In the genomic region with DNA sequence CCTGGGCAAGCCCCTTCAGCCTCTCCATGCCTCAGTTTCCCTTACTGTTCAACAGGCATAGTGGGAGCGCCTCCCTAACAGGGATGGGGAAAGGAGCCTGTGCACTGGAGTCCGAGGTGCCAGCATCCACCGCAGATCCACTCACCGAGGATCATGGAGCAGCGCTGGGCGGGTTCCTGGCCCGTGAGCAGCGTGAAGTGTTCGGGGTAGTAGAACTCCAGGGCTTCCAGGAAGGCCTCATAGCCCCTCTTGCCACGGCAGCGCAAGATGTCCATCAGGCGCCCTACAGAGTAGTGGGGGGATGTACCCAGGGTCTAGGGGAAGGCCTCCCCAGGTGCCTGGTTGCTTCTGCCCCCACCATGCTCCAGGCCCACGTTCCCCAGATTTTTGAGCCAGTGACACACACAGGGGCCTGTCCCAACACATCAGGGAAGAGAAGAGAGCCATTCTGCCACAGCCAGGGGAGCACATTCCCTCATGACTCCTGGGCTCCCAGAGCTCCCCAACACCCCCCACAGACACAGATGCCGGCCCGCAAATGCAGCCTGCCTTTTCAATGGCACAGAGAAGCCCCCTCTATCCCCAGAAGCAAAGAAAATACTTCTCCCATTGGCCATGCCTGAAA, we compare ENCODE assay signal across 10 cellular contexts. TPM values are rescaled to one million over a fixed set of nuclear protein-coding genes. Genes with fewer than 3 reads are reported as not detected.
DNase-seq lines count a peak whose midpoint lies in the region; ATAC-seq and TF ChIP-seq lines count a peak whose summit lies in the region.
"Had no signal": no experiment of that assay in that cellular context is flagged by ENCODE, and none has a peak within 500 bp of the region (broad histone marks: within the 10 kb centered on the region; RNA-seq: fewer than 3 reads in every experiment).

No MANE protein-coding gene starts in this region.

- intact Hi-C loops in HCT116 (cut with micrococcal nuclease), result no loop called here
- intact Hi-C loops in activated T-helper 1 cell treated with anti-CD3 and anti-CD28 coated beads, Interleukin-12 subunit alpha, Interleukin-12 subunit beta, Interleukin-2, Interleukin-4 antibody, amounts not matched to agents 30 ng/mL and 10 ng/mL and 1 ng/mL, durations not matched to agents 14 hours and 24 hours and 36 hours (cut with micrococcal nuclease), result no loop called here

- peak overlapping the region; percentile 81 for H3K9ac ChIP-seq in HCT116 (ENCODE audit: low read length)
- H3K9ac ChIP-seq in rectal smooth muscle tissue (ENCODE audit: low read length), result no peak overlapping the region

- no peaks in the 10 kb centered on the region for H3K9me2 ChIP-seq in HCT116 (ENCODE audit: insufficient read depth)

- H3K4me2 ChIP-seq in HCT116 (ENCODE audit: low read length), result peak overlapping the region; percentile 74

- no peak for ATAC-seq in HCT116
- peak; percentile 72 for ATAC-seq in foreskin keratinocyte
- no peak for ATAC-seq in GM21528 (IDR thresholded peaks at IDR 0.05; ENCODE audit: low FRiP score, unreplicated experiment)
- ATAC-seq in HG02840 (IDR thresholded peaks at IDR 0.05; ENCODE audit: low FRiP score, unreplicated experiment), result no peak

- no peak overlapping the region for H2AFZ ChIP-seq in HCT116 (ENCODE audit: low read depth, low read length, poor library complexity, severe bottlenecking)

- CTCF ChIA-PET in HCT116 (lab: Charles Lee), result no interaction called here

- no peaks in the 10 kb centered on the region for H4K20me1 ChIP-seq in HCT116 (ENCODE audit: insufficient read depth)

- no peak for DNase-seq in HCT116 (ENCODE audit: low read depth, low spot score)
- no peak for DNase-seq in activated T-helper 1 cell treated with anti-CD3 and anti-CD28 coated beads, Interleukin-12 subunit alpha, Interleukin-12 subunit beta, Interleukin-2, Interleukin-4 antibody, amounts not matched to agents 30 ng/mL and 10 ng/mL and 1 ng/mL, durations not matched to agents 14 hours and 24 hours and 36 hours (ENCODE audit: low spot score)
- DNase-seq in foreskin keratinocyte, result peak; percentile 62 to 76
- DNase-seq in NCI-H1694 treated with DMSO at 0.1 percent for 48 hours (lab: John Stamatoyannopoulos, UW), result no peak
- no peak for DNase-seq in pons (ENCODE audit: low spot score)
- DNase-seq: KG1, OCI-M1 had no signal

- no peak for TF ChIP-seq POLR2A in HCT116 (IDR thresholded peaks at IDR 0.05; ENCODE audit: borderline replicate concordance, extremely low read depth, insufficient read depth, insufficient read length)

- H3K4me3 ChIP-seq in HCT116 (replicated peaks in 1 of 2; ENCODE audit: low read depth in 1 of 2, low read length in 2 of 2) (peak overlapping the region; percentile 69 to 89), rectal smooth muscle tissue (ENCODE audit: low read length) (peak overlapping the region; percentile 69)

- no peak overlapping the region for H3K27ac Mint-ChIP-seq in activated T-helper 1 cell treated with anti-CD3 and anti-CD28 coated beads, Interleukin-12 subunit alpha, Interleukin-12 subunit beta, Interleukin-2, Interleukin-4 antibody, amounts not matched to agents 30 ng/mL and 10 ng/mL and 1 ng/mL, durations not matched to agents 14 hours and 24 hours and 36 hours

- peaks cover 34% of the 10 kb centered on the region for H3K79me2 ChIP-seq in HCT116 (ENCODE audit: insufficient read depth, low read length)

- H3K27ac ChIP-seq in HCT116 (ENCODE audit: low read depth, low read length), result peak overlapping the region; percentile 68
- peak overlapping the region; percentile 96 for H3K27ac ChIP-seq in foreskin keratinocyte
- H3K27ac ChIP-seq in rectal smooth muscle tissue (ENCODE audit: low read depth, low read length), result no peak overlapping the region

- no peaks in the 10 kb centered on the region for H3K9me3 Mint-ChIP-seq in activated T-helper 1 cell treated with anti-CD3 and anti-CD28 coated beads, Interleukin-12 subunit alpha, Interleukin-12 subunit beta, Interleukin-2, Interleukin-4 antibody, amounts not matched to agents 30 ng/mL and 10 ng/mL and 1 ng/mL, durations not matched to agents 14 hours and 24 hours and 36 hours

- H3K27me3 ChIP-seq in HCT116 (ENCODE audit: insufficient read depth, low read length) (no peaks in the 10 kb centered on the region), foreskin keratinocyte (no peaks in the 10 kb centered on the region), rectal smooth muscle tissue (ENCODE audit: control insufficient read depth, insufficient read depth, low read length) (peaks cover 4% of the 10 kb centered on the region)

- RAD21 ChIA-PET in HCT116 (lab: Charles Lee; ENCODE audit: low non-redundant PET in 1 of 2, low total read pairs in 2 of 2, uncharacterized antibody in 2 of 2, unreplicated experiment in 2 of 2), result no interaction called here

- TF ChIP-seq CTCF in HCT116 (IDR thresholded peaks at IDR 0.05 in 2 of 3, conservative IDR thresholded peaks at IDR 0.05 in 1 of 3; ENCODE audit: borderline replicate concordance in 1 of 3, insufficient read depth in 1 of 3, low read depth in 2 of 3, low read length in 2 of 3), result no peak
- TF ChIP-seq CTCF in foreskin keratinocyte (conservative IDR thresholded peaks at IDR 0.05), result no peak

- no peak for TF ChIP-seq RAD21 in HCT116 (IDR thresholded peaks at IDR 0.05; ENCODE audit: low read depth)

- POLR2A ChIA-PET in HCT116 (lab: Charles Lee), result no interaction called here

- TSS peak; percentile 26 for BruUV-seq in HCT116 (replicated peaks; lab: Mats Ljungman, UMichigan)

- peak overlapping the region; percentile 67 for H3K4me3 Mint-ChIP-seq in activated T-helper 1 cell treated with anti-CD3 and anti-CD28 coated beads, Interleukin-12 subunit alpha, Interleukin-12 subunit beta, Interleukin-2, Interleukin-4 antibody, amounts not matched to agents 30 ng/mL and 10 ng/mL and 1 ng/mL, durations not matched to agents 14 hours and 24 hours and 36 hours

- H3K4me1 Mint-ChIP-seq in activated T-helper 1 cell treated with anti-CD3 and anti-CD28 coated beads, Interleukin-12 subunit alpha, Interleukin-12 subunit beta, Interleukin-2, Interleukin-4 antibody, amounts not matched to agents 30 ng/mL and 10 ng/mL and 1 ng/mL, durations not matched to agents 14 hours and 24 hours and 36 hours (ENCODE audit: low read depth), result no peaks in the 10 kb centered on the region

- H3K4me1 ChIP-seq in HCT116 (ENCODE audit: control insufficient read depth in 1 of 2, insufficient read depth in 2 of 2, low read length in 2 of 2), result peaks cover 13 to 52% of the 10 kb centered on the region in 2 experiments
- H3K4me1 ChIP-seq in foreskin keratinocyte, result peaks cover 20% of the 10 kb centered on the region
- H3K4me1 ChIP-seq in rectal smooth muscle tissue (ENCODE audit: control insufficient read depth, insufficient read depth, low read length), result no peaks in the 10 kb centered on the region

- H3K36me3 ChIP-seq in HCT116 (ENCODE audit: control insufficient read depth in 1 of 2, insufficient read depth in 2 of 2, low read length in 2 of 2) (peaks cover 4 to 25% of the 10 kb centered on the region in 2 experiments; a peak in 3 of 4 replicates), rectal smooth muscle tissue (ENCODE audit: control insufficient read depth, insufficient read depth, low read length) (no peaks in the 10 kb centered on the region)

- H3K36me3 Mint-ChIP-seq in activated T-helper 1 cell treated with anti-CD3 and anti-CD28 coated beads, Interleukin-12 subunit alpha, Interleukin-12 subunit beta, Interleukin-2, Interleukin-4 antibody, amounts not matched to agents 30 ng/mL and 10 ng/mL and 1 ng/mL, durations not matched to agents 14 hours and 24 hours and 36 hours (ENCODE audit: low read depth), result no peaks in the 10 kb centered on the region

- H3K9me3 ChIP-seq in HCT116 (ENCODE audit: control insufficient read depth in 1 of 2, insufficient read depth in 1 of 2, low read depth in 1 of 2, low read length in 2 of 2), result no peaks in the 10 kb centered on the region

- H3K27me3 Mint-ChIP-seq in activated T-helper 1 cell treated with anti-CD3 and anti-CD28 coated beads, Interleukin-12 subunit alpha, Interleukin-12 subunit beta, Interleukin-2, Interleukin-4 antibody, amounts not matched to agents 30 ng/mL and 10 ng/mL and 1 ng/mL, durations not matched to agents 14 hours and 24 hours and 36 hours (ENCODE audit: insufficient read depth), result peaks cover 62% of the 10 kb centered on the region

TF ChIP-seq in HCT116, 20 proteins besides CTCF, POLR2A, EP300 and RAD21 (continues in another document):
- TF ChIP-seq, protein P1, sequence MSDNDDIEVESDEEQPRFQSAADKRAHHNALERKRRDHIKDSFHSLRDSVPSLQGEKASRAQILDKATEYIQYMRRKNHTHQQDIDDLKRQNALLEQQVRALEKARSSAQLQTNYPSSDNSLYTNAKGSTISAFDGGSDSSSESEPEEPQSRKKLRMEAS (IDR thresholded peaks at IDR 0.05), result no peak
- TF ChIP-seq SP1 (IDR thresholded peaks at IDR 0.05; ENCODE audit: low read depth) (no peak), EZH2 (IDR thresholded peaks at IDR 0.05) (no peak), CEBPB (IDR thresholded peaks at IDR 0.05; ENCODE audit: low read depth) (no peak), SRF (IDR thresholded peaks at IDR 0.05; ENCODE audit: low read depth) (no peak)

RNA-seq across cellular contexts. Expression of a gene that starts 1.3 kb away (rescaled TPM):
- 32.0 TPM for total RNA-seq in HCT116 (2021; ENCODE audit: unreplicated experiment)
- polyA plus RNA-seq in HCT116 (2012), result 22.8 and 27.4 TPM in 2 replicates
- total RNA-seq in activated T-helper 1 cell treated with anti-CD3 and anti-CD28 coated beads, Interleukin-12 subunit alpha, Interleukin-12 subunit beta, Interleukin-2, Interleukin-4 antibody, amounts not matched to agents 30 ng/mL and 10 ng/mL and 1 ng/mL, durations not matched to agents 14 hours and 24 hours and 36 hours, result not detected in 2 replicates
- total RNA-seq in foreskin keratinocyte, result 116 and 130 TPM in 2 replicates
- polyA plus RNA-seq in foreskin keratinocyte, result 112 and 115 TPM in 2 replicates

RNA-seq across cellular contexts. Expression of a gene that starts 31.8 kb away (rescaled TPM):
- 4.5 TPM for total RNA-seq in HCT116 (2021; ENCODE audit: unreplicated experiment)
- 3.3 and 3.4 TPM in 2 replicates for polyA plus RNA-seq in HCT116 (2012)
- total RNA-seq in activated T-helper 1 cell treated with anti-CD3 and anti-CD28 coated beads, Interleukin-12 subunit alpha, Interleukin-12 subunit beta, Interleukin-2, Interleukin-4 antibody, amounts not matched to agents 30 ng/mL and 10 ng/mL and 1 ng/mL, durations not matched to agents 14 hours and 24 hours and 36 hours, result 213 and 214 TPM in 2 replicates
- total RNA-seq in foreskin keratinocyte, result 4.2 and 5.5 TPM in 2 replicates
- polyA plus RNA-seq in foreskin keratinocyte, result 5.7 and 6.1 TPM in 2 replicates

RNA-seq across cellular contexts. Expression of a gene that starts 42.3 kb away (rescaled TPM):
- total RNA-seq in HCT116 (2021; ENCODE audit: unreplicated experiment) (160 TPM), foreskin keratinocyte (48.7 and 56.7 TPM in 2 replicates)
- polyA plus RNA-seq in HCT116 (2012), result 184 and 199 TPM in 2 replicates
- 1.1 and 1.5 TPM in 2 replicates for total RNA-seq in activated T-helper 1 cell treated with anti-CD3 and anti-CD28 coated beads, Interleukin-12 subunit alpha, Interleukin-12 subunit beta, Interleukin-2, Interleukin-4 antibody, amounts not matched to agents 30 ng/mL and 10 ng/mL and 1 ng/mL, durations not matched to agents 14 hours and 24 hours and 36 hours
- polyA plus RNA-seq in foreskin keratinocyte, result 72.7 and 84.9 TPM in 2 replicates

Comparison
In these comparisons a context has a peak if more than half of its experiments do, and no peak if none do; other contexts are left out.
1. DNase-seq: peak in foreskin keratinocyte (2 of 2); none in HCT116 (single experiment), activated T-helper 1 cell treated with anti-CD3 and anti-CD28 coated beads, Interleukin-12 subunit alpha, Interleukin-12 subunit beta, Interleukin-2, Interleukin-4 antibody, amounts not matched to agents 30 ng/mL and 10 ng/mL and 1 ng/mL, durations not matched to agents 14 hours and 24 hours and 36 hours (single experiment), NCI-H1694 treated with DMSO at 0.1 percent for 48 hours (single experiment) and pons (single experiment).
2. RNA of a gene that starts 1.3 kb away (total RNA-seq): 116 to 130 TPM in foreskin keratinocyte and 32.0 TPM in HCT116 (single experiment); not detected in activated T-helper 1 cell treated with anti-CD3 and anti-CD28 coated beads, Interleukin-12 subunit alpha, Interleukin-12 subunit beta, Interleukin-2, Interleukin-4 antibody, amounts not matched to agents 30 ng/mL and 10 ng/mL and 1 ng/mL, durations not matched to agents 14 hours and 24 hours and 36 hours; every median in the first group is over 10 times any median in the second.
3. RNA of a gene that starts 31.8 kb away (total RNA-seq): 213 to 214 TPM in activated T-helper 1 cell treated with anti-CD3 and anti-CD28 coated beads, Interleukin-12 subunit alpha, Interleukin-12 subunit beta, Interleukin-2, Interleukin-4 antibody, amounts not matched to agents 30 ng/mL and 10 ng/mL and 1 ng/mL, durations not matched to agents 14 hours and 24 hours and 36 hours; 4.5 TPM in HCT116 (single experiment) and 4.2 to 5.5 TPM in foreskin keratinocyte; every median in the first group is over 10 times any median in the second.
4. RNA of a gene that starts 42.3 kb away (total RNA-seq): 160 TPM in HCT116 (single experiment) and 48.7 to 56.7 TPM in foreskin keratinocyte; 1.1 to 1.5 TPM in activated T-helper 1 cell treated with anti-CD3 and anti-CD28 coated beads, Interleukin-12 subunit alpha, Interleukin-12 subunit beta, Interleukin-2, Interleukin-4 antibody, amounts not matched to agents 30 ng/mL and 10 ng/mL and 1 ng/mL, durations not matched to agents 14 hours and 24 hours and 36 hours; every median in the first group is over 10 times any median in the second.